1 cellular context compared by ENCODE assay signal in genomic region chr2:8876628-8877027, GRCh38.
TF ChIP-seq lines count a peak whose summit lies in the region.

No MANE protein-coding gene starts in this region.

TF ChIP-seq in IMR-90, 13 proteins besides CTCF, POLR2A, EP300 and RAD21 (continued from another document):
- TF ChIP-seq ELK1 (IDR thresholded peaks at IDR 0.05; ENCODE audit: borderline replicate concordance, low read depth, low read length): no peak
